In the genomic region with DNA sequence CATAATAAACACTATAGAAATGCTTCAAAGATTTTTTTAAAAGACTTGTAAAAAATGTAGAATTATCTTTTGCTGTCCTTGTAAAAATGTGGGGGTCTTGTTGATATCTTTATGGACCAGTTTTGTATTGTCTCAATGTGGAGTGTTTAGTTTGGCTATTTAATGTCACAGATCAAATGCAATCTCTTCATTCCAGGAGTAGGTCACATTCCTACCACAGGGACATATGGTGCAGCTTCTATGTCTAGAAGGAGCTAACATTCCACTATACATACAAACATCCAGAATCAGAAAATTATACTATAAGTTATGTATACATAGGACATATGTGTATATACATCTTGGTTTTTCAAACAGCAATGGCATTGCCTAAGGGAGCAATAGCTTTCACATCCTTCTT, we compare ENCODE assay signal across 19 cellular contexts.
DNase-seq lines count a peak whose midpoint lies in the region; ATAC-seq, FAIRE-seq and TF ChIP-seq lines count a peak whose summit lies in the region.
"Had no signal": no experiment of that assay in that cellular context is flagged by ENCODE, and none has a peak within 500 bp of the region (broad histone marks: within the 10 kb centered on the region; RNA-seq: fewer than 3 reads in every experiment).

No MANE protein-coding gene starts in this region.

- peaks cover 72% of the 10 kb centered on the region for H3K4me1 ChIP-seq in HepG2 (ENCODE audit: insufficient read depth, low read length)
- no peaks in the 10 kb centered on the region for H3K4me1 ChIP-seq in right lobe of liver
- H3K4me1 ChIP-seq in gastrocnemius medialis = no peaks in the 10 kb centered on the region
- H3K4me1 ChIP-seq: BE2C had no signal

- H3K27ac ChIP-seq in HepG2 (ENCODE audit: extremely low read length, insufficient read depth, low read length) (no peak overlapping the region), right lobe of liver (no peak overlapping the region), gastrocnemius medialis (no peak overlapping the region)
- H3K27ac ChIP-seq: Peyer's patch had no signal

- H3K4me3 Mint-ChIP-seq in chondrocyte (ENCODE audit: unreplicated experiment) = no peak overlapping the region
- H3K4me3 Mint-ChIP-seq in progenitor cell of endocrine pancreas (ENCODE audit: low read depth) = no peak overlapping the region

- H3K4me2 ChIP-seq in HepG2 (ENCODE audit: low read depth, low read length) = peak overlapping the region; percentile 87

- peaks cover 41% of the 10 kb centered on the region for H3K79me2 ChIP-seq in HepG2 (ENCODE audit: insufficient read depth, low read length)

- CTCF ChIA-PET in HepG2 (lab: Yijun Ruan, JAX; ENCODE audit: low intra/inter-chr PET ratio, low total read pairs) = no interaction called here

- POLR2A ChIA-PET in HepG2 (lab: Yijun Ruan, JAX) = interaction anchor here (0.6 to 1.8 kb wide), 2 partner anchors 11 to 336 kb away, joined by 3 to 4 read pairs; no protein-coding TSS in a partner anchor

- ATAC-seq in HepG2 (no peak), right lobe of liver (no peak), HG02678 (IDR thresholded peaks at IDR 0.05; ENCODE audit: unreplicated experiment) (no peak), gastrocnemius medialis (no peak), GM18502 (IDR thresholded peaks at IDR 0.05; ENCODE audit: poor library complexity, unreplicated experiment) (no peak)

- H3K27ac Mint-ChIP-seq in chondrocyte (ENCODE audit: unreplicated experiment) (no peak overlapping the region), progenitor cell of endocrine pancreas (no peak overlapping the region)

- no peaks in the 10 kb centered on the region for H3K36me3 Mint-ChIP-seq in chondrocyte (ENCODE audit: low read depth)
- H3K36me3 Mint-ChIP-seq in progenitor cell of endocrine pancreas (ENCODE audit: insufficient read depth) = peaks cover 7% of the 10 kb centered on the region

- peak; percentile 41 for DNase-seq in HepG2 (ENCODE audit: low spot score)
- no peak for DNase-seq in right lobe of liver
- DNase-seq in chondrocyte (ENCODE audit: low spot score) = no peak
- no peak for DNase-seq in progenitor cell of endocrine pancreas (ENCODE audit: low spot score, unreplicated experiment)
- DNase-seq in H7 = no peak
- no peak for DNase-seq in gastrocnemius medialis
- DNase-seq: BE2C, COR-L47, DMS 273 treated with DMSO at 0.1 percent for 48 hours, GOT3, Kasumi-1, NCI-H1694 treated with DMSO at 0.1 percent for 48 hours, NCI-H69, Peyer's patch, T-helper 1 cell had no signal

- no peak for TF ChIP-seq POLR2A in HepG2 (IDR thresholded peaks at IDR 0.05; ENCODE audit: insufficient read depth in 1 of 2, low read depth in 2 of 2, low read length in 2 of 2)
- no peak for TF ChIP-seq POLR2A in right lobe of liver (IDR thresholded peaks at IDR 0.05)
- no peak for TF ChIP-seq POLR2A in gastrocnemius medialis (IDR thresholded peaks at IDR 0.05)

- in situ Hi-C loops in HepG2 (cut with HindIII; ENCODE audit: extremely low pct_ligation_motif_present, low pct_unique_long_range_greater_than_20kb) = loop anchor here (10.0 kb wide), 1 partner anchor 334 kb away; no protein-coding TSS in a partner anchor
- in situ Hi-C loops in gastrocnemius medialis (cut with MboI; ENCODE audit: low sequenced_read_pairs in 4 of 4) = no loop called here

- no peak overlapping the region for H3K9ac ChIP-seq in HepG2 (ENCODE audit: insufficient read depth, low read depth, low read length)

- no TSS peak for BruUV-seq in HepG2 (replicated peaks; lab: Mats Ljungman, UMichigan)

- no peak overlapping the region for H2AFZ ChIP-seq in HepG2 (ENCODE audit: low read length)

- no peaks in the 10 kb centered on the region for H3K9me3 ChIP-seq in HepG2 (ENCODE audit: low read length)
- H3K9me3 ChIP-seq in right lobe of liver = no peaks in the 10 kb centered on the region
- no peaks in the 10 kb centered on the region for H3K9me3 ChIP-seq in gastrocnemius medialis
- H3K9me3 ChIP-seq: BE2C, Peyer's patch had no signal

- no peak for TF ChIP-seq EP300 in HepG2 (IDR thresholded peaks at IDR 0.05; ENCODE audit: low read depth in 2 of 2, low read length in 2 of 2)
- no peak for TF ChIP-seq EP300 in HepG2 (CRISPR knock-in tag; IDR thresholded peaks at IDR 0.05; ENCODE audit: borderline replicate concordance)

- peaks cover 14% of the 10 kb centered on the region for H3K4me1 Mint-ChIP-seq in chondrocyte (ENCODE audit: low read depth)
- H3K4me1 Mint-ChIP-seq in progenitor cell of endocrine pancreas (ENCODE audit: low read depth) = peaks cover 21% of the 10 kb centered on the region

- no peak for TF ChIP-seq RAD21 in HepG2 (CRISPR knock-in tag; IDR thresholded peaks at IDR 0.05)

- no peak for FAIRE-seq in HepG2 (lab: Jason Lieb, UNC)
- FAIRE-seq: GM12892, GM18507 had no signal

- no peak for TF ChIP-seq CTCF in HepG2 (CRISPR knock-in tag; IDR thresholded peaks at IDR 0.05)
- no peak for TF ChIP-seq CTCF in right lobe of liver (IDR thresholded peaks at IDR 0.05)
- peak; percentile 66 for TF ChIP-seq CTCF in chondrocyte (IDR thresholded peaks at IDR 0.05)
- TF ChIP-seq CTCF in progenitor cell of endocrine pancreas (IDR thresholded peaks at IDR 0.05; ENCODE audit: unreplicated experiment) = peak; percentile 23
- no peak for TF ChIP-seq CTCF in gastrocnemius medialis (IDR thresholded peaks at IDR 0.05 in 4 of 5, conservative IDR thresholded peaks at IDR 0.05 in 1 of 5)

- no peaks in the 10 kb centered on the region for H3K9me3 Mint-ChIP-seq in chondrocyte (ENCODE audit: low read depth)
- H3K9me3 Mint-ChIP-seq in progenitor cell of endocrine pancreas (ENCODE audit: low read depth) = peaks cover 16% of the 10 kb centered on the region

- H3K36me3 ChIP-seq in HepG2 (replicated peaks in 1 of 2; ENCODE audit: control insufficient read depth in 1 of 2, insufficient read depth in 2 of 2, low read length in 2 of 2) (peaks cover 14 to 36% of the 10 kb centered on the region in 2 experiments), right lobe of liver (no peaks in the 10 kb centered on the region), H7 (replicated peaks; ENCODE audit: control insufficient read depth, insufficient read depth, low read length) (no peaks in the 10 kb centered on the region), gastrocnemius medialis (no peaks in the 10 kb centered on the region)
- H3K36me3 ChIP-seq: BE2C, Peyer's patch had no signal

- H3K27me3 ChIP-seq in HepG2 (ENCODE audit: control insufficient read depth in 1 of 2, insufficient read depth in 2 of 2, low read length in 2 of 2) (no peaks in the 10 kb centered on the region), right lobe of liver (no peaks in the 10 kb centered on the region), H7 (ENCODE audit: control insufficient read depth, insufficient read depth, low read length) (no peaks in the 10 kb centered on the region), gastrocnemius medialis (no peaks in the 10 kb centered on the region)
- H3K27me3 ChIP-seq: Peyer's patch had no signal

- H4K20me1 ChIP-seq in HepG2 (ENCODE audit: insufficient read depth, low read length) = no peaks in the 10 kb centered on the region

- H3K4me3 ChIP-seq in HepG2 (replicated peaks in 1 of 3; ENCODE audit: insufficient read depth in 1 of 3, low read depth in 2 of 3, low read length in 3 of 3) (0 out of 6 replicates have a peak overlapping the region, but pooled peaks of 2 of the 3 experiments have one; percentile 11 to 70), right lobe of liver (no peak overlapping the region), H7 (ENCODE audit: insufficient read depth, low read depth, low read length) (no peak overlapping the region), gastrocnemius medialis (no peak overlapping the region)
- H3K4me3 ChIP-seq: Peyer's patch had no signal

- intact Hi-C loops in HepG2 (cut with micrococcal nuclease; ENCODE audit: unreplicated experiment) (loop anchor here (5.0 to 10.0 kb wide), 3 partner anchors 176 to 566 kb away; a partner anchor contains a TSS), right lobe of liver (cut with DNase I) (no loop called here), gastrocnemius medialis (cut with DNase I; ENCODE audit: low total_unique reads) (no loop called here)

- H3K27me3 Mint-ChIP-seq in chondrocyte (ENCODE audit: low read depth) (no peaks in the 10 kb centered on the region), progenitor cell of endocrine pancreas (no peaks in the 10 kb centered on the region)

TF ChIP-seq in HepG2, 621 proteins besides CTCF, POLR2A, EP300 and RAD21:
- TF ChIP-seq, protein P1, sequence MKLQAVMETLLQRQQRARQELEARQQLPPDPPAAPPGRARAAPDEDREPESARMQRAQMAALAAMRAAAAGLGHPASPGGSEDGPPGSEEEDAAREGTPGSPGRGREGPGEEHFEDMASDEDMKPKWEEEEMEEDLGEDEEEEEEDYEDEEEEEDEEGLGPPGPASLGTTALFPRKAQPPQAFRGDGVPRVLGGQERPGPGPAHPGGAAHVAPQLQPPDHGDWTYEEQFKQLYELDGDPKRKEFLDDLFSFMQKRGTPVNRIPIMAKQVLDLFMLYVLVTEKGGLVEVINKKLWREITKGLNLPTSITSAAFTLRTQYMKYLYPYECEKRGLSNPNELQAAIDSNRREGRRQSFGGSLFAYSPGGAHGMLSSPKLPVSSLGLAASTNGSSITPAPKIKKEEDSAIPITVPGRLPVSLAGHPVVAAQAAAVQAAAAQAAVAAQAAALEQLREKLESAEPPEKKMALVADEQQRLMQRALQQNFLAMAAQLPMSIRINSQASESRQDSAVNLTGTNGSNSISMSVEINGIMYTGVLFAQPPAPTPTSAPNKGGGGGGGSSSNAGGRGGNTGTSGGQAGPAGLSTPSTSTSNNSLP (IDR thresholded peaks at IDR 0.05; ENCODE audit: low read depth, low read length) = 0 out of 2 replicates have a peak, but pooled peaks have one; percentile 25
- peak; percentile 48; the same call in 1 of the 2 replicates for TF ChIP-seq SSRP1 (CRISPR knock-in tag; IDR thresholded peaks at IDR 0.05)
- TF ChIP-seq XBP1 (CRISPR knock-in tag; IDR thresholded peaks at IDR 0.05) = no peak
- TF ChIP-seq TEAD3 (CRISPR knock-in tag; optimal IDR thresholded peaks at IDR 0.05; ENCODE audit: borderline replicate concordance) = peak; percentile 96

Comparison
In these comparisons a context has a peak if more than half of its experiments do, and no peak if none do; other contexts are left out.
1. H3K4me3 ChIP-seq: peak in HepG2 (2 of 3); none in right lobe of liver (0 of 3), H7 (single experiment) and gastrocnemius medialis (0 of 4).
2. CTCF ChIP-seq: peak in chondrocyte (single experiment) and progenitor cell of endocrine pancreas (single experiment); none in HepG2 (single experiment), right lobe of liver (0 of 4) and gastrocnemius medialis (0 of 5).